ENCODE assay signal across 1 cellular context in genomic region chr2:42385225-42385624, GRCh38.
TF ChIP-seq lines count a peak whose summit lies in the region.

No MANE protein-coding gene starts in this region.

TF ChIP-seq in GM23338, 12 proteins besides CTCF, POLR2A, EP300 and RAD21 (continued from another document):
- TF ChIP-seq, protein P1, sequence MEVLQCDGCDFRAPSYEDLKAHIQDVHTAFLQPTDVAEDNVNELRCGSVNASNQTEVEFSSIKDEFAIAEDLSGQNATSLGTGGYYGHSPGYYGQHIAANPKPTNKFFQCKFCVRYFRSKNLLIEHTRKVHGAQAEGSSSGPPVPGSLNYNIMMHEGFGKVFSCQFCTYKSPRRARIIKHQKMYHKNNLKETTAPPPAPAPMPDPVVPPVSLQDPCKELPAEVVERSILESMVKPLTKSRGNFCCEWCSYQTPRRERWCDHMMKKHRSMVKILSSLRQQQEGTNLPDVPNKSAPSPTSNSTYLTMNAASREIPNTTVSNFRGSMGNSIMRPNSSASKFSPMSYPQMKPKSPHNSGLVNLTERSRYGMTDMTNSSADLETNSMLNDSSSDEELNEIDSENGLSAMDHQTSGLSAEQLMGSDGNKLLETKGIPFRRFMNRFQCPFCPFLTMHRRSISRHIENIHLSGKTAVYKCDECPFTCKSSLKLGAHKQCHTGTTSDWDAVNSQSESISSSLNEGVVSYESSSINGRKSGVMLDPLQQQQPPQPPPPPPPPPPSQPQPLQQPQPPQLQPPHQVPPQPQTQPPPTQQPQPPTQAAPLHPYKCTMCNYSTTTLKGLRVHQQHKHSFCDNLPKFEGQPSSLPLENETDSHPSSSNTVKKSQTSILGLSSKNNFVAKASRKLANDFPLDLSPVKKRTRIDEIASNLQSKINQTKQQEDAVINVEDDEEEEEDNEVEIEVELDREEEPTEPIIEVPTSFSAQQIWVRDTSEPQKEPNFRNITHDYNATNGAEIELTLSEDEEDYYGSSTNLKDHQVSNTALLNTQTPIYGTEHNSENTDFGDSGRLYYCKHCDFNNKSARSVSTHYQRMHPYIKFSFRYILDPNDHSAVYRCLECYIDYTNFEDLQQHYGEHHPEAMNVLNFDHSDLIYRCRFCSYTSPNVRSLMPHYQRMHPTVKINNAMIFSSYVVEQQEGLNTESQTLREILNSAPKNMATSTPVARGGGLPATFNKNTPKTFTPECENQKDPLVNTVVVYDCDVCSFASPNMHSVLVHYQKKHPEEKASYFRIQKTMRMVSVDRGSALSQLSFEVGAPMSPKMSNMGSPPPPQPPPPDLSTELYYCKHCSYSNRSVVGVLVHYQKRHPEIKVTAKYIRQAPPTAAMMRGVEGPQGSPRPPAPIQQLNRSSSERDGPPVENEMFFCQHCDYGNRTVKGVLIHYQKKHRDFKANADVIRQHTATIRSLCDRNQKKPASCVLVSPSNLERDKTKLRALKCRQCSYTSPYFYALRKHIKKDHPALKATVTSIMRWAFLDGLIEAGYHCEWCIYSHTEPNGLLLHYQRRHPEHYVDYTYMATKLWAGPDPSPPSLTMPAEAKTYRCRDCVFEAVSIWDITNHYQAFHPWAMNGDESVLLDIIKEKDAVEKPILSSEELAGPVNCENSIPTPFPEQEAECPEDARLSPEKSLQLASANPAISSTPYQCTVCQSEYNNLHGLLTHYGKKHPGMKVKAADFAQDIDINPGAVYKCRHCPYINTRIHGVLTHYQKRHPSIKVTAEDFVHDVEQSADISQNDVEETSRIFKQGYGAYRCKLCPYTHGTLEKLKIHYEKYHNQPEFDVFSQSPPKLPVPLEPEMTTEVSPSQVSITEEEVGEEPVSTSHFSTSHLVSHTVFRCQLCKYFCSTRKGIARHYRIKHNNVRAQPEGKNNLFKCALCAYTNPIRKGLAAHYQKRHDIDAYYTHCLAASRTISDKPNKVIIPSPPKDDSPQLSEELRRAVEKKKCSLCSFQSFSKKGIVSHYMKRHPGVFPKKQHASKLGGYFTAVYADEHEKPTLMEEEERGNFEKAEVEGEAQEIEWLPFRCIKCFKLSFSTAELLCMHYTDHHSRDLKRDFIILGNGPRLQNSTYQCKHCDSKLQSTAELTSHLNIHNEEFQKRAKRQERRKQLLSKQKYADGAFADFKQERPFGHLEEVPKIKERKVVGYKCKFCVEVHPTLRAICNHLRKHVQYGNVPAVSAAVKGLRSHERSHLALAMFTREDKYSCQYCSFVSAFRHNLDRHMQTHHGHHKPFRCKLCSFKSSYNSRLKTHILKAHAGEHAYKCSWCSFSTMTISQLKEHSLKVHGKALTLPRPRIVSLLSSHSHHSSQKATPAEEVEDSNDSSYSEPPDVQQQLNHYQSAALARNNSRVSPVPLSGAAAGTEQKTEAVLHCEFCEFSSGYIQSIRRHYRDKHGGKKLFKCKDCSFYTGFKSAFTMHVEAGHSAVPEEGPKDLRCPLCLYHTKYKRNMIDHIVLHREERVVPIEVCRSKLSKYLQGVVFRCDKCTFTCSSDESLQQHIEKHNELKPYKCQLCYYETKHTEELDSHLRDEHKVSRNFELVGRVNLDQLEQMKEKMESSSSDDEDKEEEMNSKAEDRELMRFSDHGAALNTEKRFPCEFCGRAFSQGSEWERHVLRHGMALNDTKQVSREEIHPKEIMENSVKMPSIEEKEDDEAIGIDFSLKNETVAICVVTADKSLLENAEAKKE (CRISPR knock-in tag; IDR thresholded peaks at IDR 0.05) = no peak
- TF ChIP-seq, protein P2, sequence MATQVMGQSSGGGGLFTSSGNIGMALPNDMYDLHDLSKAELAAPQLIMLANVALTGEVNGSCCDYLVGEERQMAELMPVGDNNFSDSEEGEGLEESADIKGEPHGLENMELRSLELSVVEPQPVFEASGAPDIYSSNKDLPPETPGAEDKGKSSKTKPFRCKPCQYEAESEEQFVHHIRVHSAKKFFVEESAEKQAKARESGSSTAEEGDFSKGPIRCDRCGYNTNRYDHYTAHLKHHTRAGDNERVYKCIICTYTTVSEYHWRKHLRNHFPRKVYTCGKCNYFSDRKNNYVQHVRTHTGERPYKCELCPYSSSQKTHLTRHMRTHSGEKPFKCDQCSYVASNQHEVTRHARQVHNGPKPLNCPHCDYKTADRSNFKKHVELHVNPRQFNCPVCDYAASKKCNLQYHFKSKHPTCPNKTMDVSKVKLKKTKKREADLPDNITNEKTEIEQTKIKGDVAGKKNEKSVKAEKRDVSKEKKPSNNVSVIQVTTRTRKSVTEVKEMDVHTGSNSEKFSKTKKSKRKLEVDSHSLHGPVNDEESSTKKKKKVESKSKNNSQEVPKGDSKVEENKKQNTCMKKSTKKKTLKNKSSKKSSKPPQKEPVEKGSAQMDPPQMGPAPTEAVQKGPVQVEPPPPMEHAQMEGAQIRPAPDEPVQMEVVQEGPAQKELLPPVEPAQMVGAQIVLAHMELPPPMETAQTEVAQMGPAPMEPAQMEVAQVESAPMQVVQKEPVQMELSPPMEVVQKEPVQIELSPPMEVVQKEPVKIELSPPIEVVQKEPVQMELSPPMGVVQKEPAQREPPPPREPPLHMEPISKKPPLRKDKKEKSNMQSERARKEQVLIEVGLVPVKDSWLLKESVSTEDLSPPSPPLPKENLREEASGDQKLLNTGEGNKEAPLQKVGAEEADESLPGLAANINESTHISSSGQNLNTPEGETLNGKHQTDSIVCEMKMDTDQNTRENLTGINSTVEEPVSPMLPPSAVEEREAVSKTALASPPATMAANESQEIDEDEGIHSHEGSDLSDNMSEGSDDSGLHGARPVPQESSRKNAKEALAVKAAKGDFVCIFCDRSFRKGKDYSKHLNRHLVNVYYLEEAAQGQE (IDR thresholded peaks at IDR 0.05; ENCODE audit: unreplicated experiment) = no peak
- TF ChIP-seq POLR2AphosphoS5 (IDR thresholded peaks at IDR 0.05; ENCODE audit: low read depth) (no peak), JUNB (IDR thresholded peaks at IDR 0.05; ENCODE audit: unreplicated experiment) (no peak), EZH2 (IDR thresholded peaks at IDR 0.05; ENCODE audit: low read depth, unreplicated experiment) (no peak), CREB1 (CRISPR knock-in tag; IDR thresholded peaks at IDR 0.05; ENCODE audit: low read depth) (no peak)
TF ChIP-seq in GM23338: peak in this region for 0.
